ENCODE assay signal across 35 cellular contexts in genomic region chr2:136301012-136301411, GRCh38.
"Had no signal": no experiment of that assay in that cellular context is flagged by ENCODE, and none has a peak within 500 bp of the region (broad histone marks: within the 10 kb centered on the region; RNA-seq: fewer than 3 reads in every experiment).

No MANE protein-coding gene starts in this region.

- H3K27ac ChIP-seq: adrenal gland, body of pancreas, cardiac muscle cell, colonic mucosa, WERI-Rb-1 had no signal

- H3K27me3 ChIP-seq: adrenal gland, body of pancreas, breast epithelium, cardiac muscle cell, colonic mucosa had no signal

- H3K36me3 ChIP-seq: adrenal gland, breast epithelium, cardiac muscle cell, colonic mucosa, WERI-Rb-1 had no signal

- H3K4me3 Mint-ChIP-seq: activated B cell treated with CpG ODN at 0.5 μM for 24 hours; activated CD8-positive, alpha-beta T cell treated with anti-CD3 and anti-CD28 coated beads for 36 hours; activated naive CD4-positive, alpha-beta T cell treated with anti-CD3 and anti-CD28 coated beads for 36 hours; activated naive CD4-positive, alpha-beta T cell treated with anti-CD3 and anti-CD28 coated beads, Interleukin-2, amount 50 U/mL, for 24 hours; activated naive CD8-positive, alpha-beta T cell treated with anti-CD3 and anti-CD28 coated beads for 36 hours; activated naive CD8-positive, alpha-beta T cell treated with anti-CD3 and anti-CD28 coated beads, Interleukin-2, amount 50 U/mL, for 24 hours; activated T-helper 1 cell treated with anti-CD3 and anti-CD28 coated beads, Interleukin-12 subunit alpha, Interleukin-12 subunit beta, Interleukin-2, Interleukin-4 antibody, amounts not matched to agents 30 ng/mL and 10 ng/mL and 1 ng/mL, durations not matched to agents 14 hours and 24 hours and 36 hours; T-cell; T-helper 1 cell treated with Interleukin-12 subunit alpha and Interleukin-12 subunit beta and Interleukin-4 antibody, amounts not matched to agents 30 μg/mL and 1 μg/mL, for 36 hours; T-helper 2 cell treated with Interferon-gamma antibody and Interleukin-4, amounts not matched to agents 5 μg/mL and 100 μg/mL, for 36 hours had no signal

- FAIRE-seq: frontal cortex had no signal

- H3K9me3 ChIP-seq: adrenal gland, body of pancreas, breast epithelium, colonic mucosa had no signal

- ATAC-seq: activated CD4-positive, CD25-positive, alpha-beta regulatory T cell treated with anti-CD3 and anti-CD28 coated beads, Interleukin-2, amount 50 U/mL, for 24 hours; activated CD8-positive, alpha-beta T cell treated with anti-CD3 and anti-CD28 coated beads for 36 hours; activated naive CD8-positive, alpha-beta T cell treated with anti-CD3 and anti-CD28 coated beads, Interleukin-2, amount 50 U/mL, for 24 hours; body of pancreas; esophagus mucosa; T-cell had no signal

- H3K4me3 ChIP-seq: adrenal gland, body of pancreas, breast epithelium, cardiac muscle cell, colonic mucosa had no signal

- H3K9me3 Mint-ChIP-seq: activated B cell treated with CpG ODN at 0.5 μM for 24 hours; activated CD8-positive, alpha-beta T cell treated with anti-CD3 and anti-CD28 coated beads for 36 hours; activated naive CD4-positive, alpha-beta T cell treated with anti-CD3 and anti-CD28 coated beads for 36 hours; activated naive CD4-positive, alpha-beta T cell treated with anti-CD3 and anti-CD28 coated beads, Interleukin-2, amount 50 U/mL, for 24 hours; activated naive CD8-positive, alpha-beta T cell treated with anti-CD3 and anti-CD28 coated beads, Interleukin-2, amount 50 U/mL, for 24 hours; activated T-helper 1 cell treated with anti-CD3 and anti-CD28 coated beads, Interleukin-12 subunit alpha, Interleukin-12 subunit beta, Interleukin-2, Interleukin-4 antibody, amounts not matched to agents 30 ng/mL and 10 ng/mL and 1 ng/mL, durations not matched to agents 14 hours and 24 hours and 36 hours; activated T-helper 2 cell treated with anti-CD3 and anti-CD28 coated beads, Interferon-gamma antibody, Interleukin-2, Interleukin-4, amounts not matched to agents 10 μg/mL and 5 μg/mL and 100 μg/mL, durations not matched to agents 14 hours and 24 hours and 36 hours; T-cell; T-helper 1 cell treated with Interleukin-12 subunit alpha and Interleukin-12 subunit beta and Interleukin-4 antibody, amounts not matched to agents 30 μg/mL and 1 μg/mL, for 36 hours; T-helper 2 cell treated with Interferon-gamma antibody and Interleukin-4, amounts not matched to agents 5 μg/mL and 100 μg/mL, for 36 hours had no signal

- H3K4me1 ChIP-seq: adrenal gland, body of pancreas, breast epithelium, colonic mucosa had no signal

- H3K36me3 Mint-ChIP-seq: activated naive CD4-positive, alpha-beta T cell treated with anti-CD3 and anti-CD28 coated beads, Interleukin-2, amount 50 U/mL, for 24 hours; activated naive CD8-positive, alpha-beta T cell treated with anti-CD3 and anti-CD28 coated beads for 36 hours; T-cell had no signal

- DNase-seq: activated B cell treated with CpG ODN at 0.5 μM for 24 hours; activated CD4-positive, alpha-beta T cell treated with anti-CD3 and anti-CD28 coated beads for 48 hours; activated CD4-positive, alpha-beta T cell treated with anti-CD3 and anti-CD28 coated beads, Interleukin-2, amount 50 U/mL, for 1 hour; activated CD4-positive, alpha-beta T cell treated with anti-CD3 and anti-CD28 coated beads, Interleukin-2, amount 50 U/mL, for 48 hours; activated CD8-positive, alpha-beta memory T cell treated with anti-CD3 and anti-CD28 coated beads for 24 hours; activated CD8-positive, alpha-beta T cell treated with anti-CD3 and anti-CD28 coated beads for 36 hours; activated effector memory CD4-positive, alpha-beta T cell treated with anti-CD3 and anti-CD28 coated beads, Interleukin-2, amount 50 U/mL, for 16 hours; activated naive CD4-positive, alpha-beta T cell treated with anti-CD3 and anti-CD28 coated beads for 36 hours; activated naive CD8-positive, alpha-beta T cell treated with anti-CD3 and anti-CD28 coated beads for 36 hours; activated naive CD8-positive, alpha-beta T cell treated with anti-CD3 and anti-CD28 coated beads, Interleukin-2, amount 50 U/mL, for 24 hours; activated T-cell treated with anti-CD3 and anti-CD28 coated beads, Interleukin-2, amount 50 U/mL, for 1 hour; activated T-cell treated with anti-CD3 and anti-CD28 coated beads, Interleukin-2, amount 50 U/mL, for 48 hours; adrenal gland; amygdala; aorta; body of pancreas; central memory CD4-positive, alpha-beta T cell; cerebellar nuclear complex; colonic mucosa; effector CD8-positive, alpha-beta T cell; foreskin fibroblast; SW 1271; T-cell; T1000; WERI-Rb-1 had no signal

- H3K27me3 Mint-ChIP-seq: activated B cell treated with CpG ODN at 0.5 μM for 24 hours; activated CD8-positive, alpha-beta T cell treated with anti-CD3 and anti-CD28 coated beads for 36 hours; activated naive CD8-positive, alpha-beta T cell treated with anti-CD3 and anti-CD28 coated beads for 36 hours; activated naive CD8-positive, alpha-beta T cell treated with anti-CD3 and anti-CD28 coated beads, Interleukin-2, amount 50 U/mL, for 24 hours; T-cell had no signal

- H3K27ac Mint-ChIP-seq: activated B cell treated with CpG ODN at 0.5 μM for 24 hours; activated CD8-positive, alpha-beta T cell treated with anti-CD3 and anti-CD28 coated beads for 36 hours; activated naive CD4-positive, alpha-beta T cell treated with anti-CD3 and anti-CD28 coated beads for 36 hours; activated naive CD4-positive, alpha-beta T cell treated with anti-CD3 and anti-CD28 coated beads, Interleukin-2, amount 50 U/mL, for 24 hours; activated naive CD8-positive, alpha-beta T cell treated with anti-CD3 and anti-CD28 coated beads for 36 hours; activated naive CD8-positive, alpha-beta T cell treated with anti-CD3 and anti-CD28 coated beads, Interleukin-2, amount 50 U/mL, for 24 hours; activated T-helper 1 cell treated with anti-CD3 and anti-CD28 coated beads, Interleukin-12 subunit alpha, Interleukin-12 subunit beta, Interleukin-2, Interleukin-4 antibody, amounts not matched to agents 30 ng/mL and 10 ng/mL and 1 ng/mL, durations not matched to agents 14 hours and 24 hours and 36 hours; activated T-helper 2 cell treated with anti-CD3 and anti-CD28 coated beads, Interferon-gamma antibody, Interleukin-2, Interleukin-4, amounts not matched to agents 10 μg/mL and 5 μg/mL and 100 μg/mL, durations not matched to agents 14 hours and 24 hours and 36 hours; T-cell; T-helper 1 cell treated with Interleukin-12 subunit alpha and Interleukin-12 subunit beta and Interleukin-4 antibody, amounts not matched to agents 30 μg/mL and 1 μg/mL, for 36 hours; T-helper 2 cell treated with Interferon-gamma antibody and Interleukin-4, amounts not matched to agents 5 μg/mL and 100 μg/mL, for 36 hours had no signal
